Comparison of ENCODE assay signal across 8 cellular contexts in the genomic region with DNA sequence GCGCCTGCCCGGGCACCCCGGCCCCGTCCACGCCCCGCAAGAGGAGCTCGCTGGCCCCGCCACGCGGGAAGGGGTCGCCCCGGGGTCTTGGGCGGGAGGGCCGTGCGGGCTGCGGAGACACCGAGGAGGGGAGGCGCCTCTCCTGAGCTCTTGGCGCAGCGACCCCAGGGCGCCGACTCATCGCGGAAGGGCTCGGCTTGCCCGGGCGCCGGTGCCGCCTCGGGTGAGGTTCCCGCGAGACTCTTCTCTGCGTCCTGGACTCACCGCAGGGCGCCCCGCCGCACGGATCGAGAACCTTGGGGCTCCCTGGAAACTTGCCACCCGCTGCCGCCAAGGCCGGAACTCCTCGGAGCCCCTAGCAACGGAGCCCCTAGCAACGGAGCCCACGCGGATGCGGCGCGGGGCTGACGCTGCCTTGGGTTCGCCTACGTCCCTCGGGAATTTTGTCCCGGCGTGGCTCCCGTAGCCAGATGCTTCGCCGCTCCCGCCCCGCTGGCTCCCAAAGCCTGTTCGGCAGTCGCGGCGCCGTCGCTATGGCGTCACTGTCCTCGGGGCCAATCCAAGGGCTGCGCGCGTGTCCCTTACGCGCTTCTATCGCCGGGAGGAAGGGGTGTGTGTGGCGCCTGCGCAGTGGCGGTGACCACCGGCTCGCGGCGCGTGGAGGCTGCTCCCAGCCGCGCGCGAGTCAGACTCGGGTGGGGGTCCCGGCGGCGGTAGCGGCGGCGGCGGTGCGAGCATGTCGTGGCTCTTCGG. TPM values are rescaled to one million over a fixed set of nuclear protein-coding genes. Genes with fewer than 3 reads are reported as not detected.
DNase-seq lines count a peak whose midpoint lies in the region; ATAC-seq and TF ChIP-seq lines count a peak whose summit lies in the region.

ATAD3A (plus strand) TSS at position 630 of the 753 bp plus-strand sequence; CDS start at position 737, 107 bp downstream.

- H3K4me3 Mint-ChIP-seq in CD8-positive, alpha-beta memory T cell = peak within 1 kb of the TSS; percentile 88 to 98 (median 93)
- peak within 1 kb of the TSS; percentile 79 for H3K4me3 Mint-ChIP-seq in activated CD8-positive, alpha-beta T cell treated with anti-CD3 and anti-CD28 coated beads, Interleukin-2, amount 10 ng/mL, durations not matched to agents 7 days and 5 days

- peak within 1 kb of the TSS; percentile 93 for H3K27ac ChIP-seq in CD8-positive, alpha-beta memory T cell (ENCODE audit: low read depth, low read length)
- H3K27ac ChIP-seq in lower lobe of right lung = peak within 1 kb of the TSS; percentile 96

- peak within 1 kb of the TSS; percentile 88 for H3K4me3 ChIP-seq in CD8-positive, alpha-beta memory T cell (ENCODE audit: low read length)
- peak within 1 kb of the TSS; percentile 97 for H3K4me3 ChIP-seq in lower lobe of right lung

- intact Hi-C loops in lower lobe of right lung (cut with DNase I) = no loop called here

- TF ChIP-seq CTCF in GM20000 (IDR thresholded peaks at IDR 0.05; ENCODE audit: extremely low read depth, missing control alignments) (no peak), lower lobe of right lung (IDR thresholded peaks at IDR 0.05) (no peak)

- H3K27me3 Mint-ChIP-seq in CD8-positive, alpha-beta memory T cell = peaks cover 0 to 3% of the 10 kb centered on the region in 2 donors
- H3K27me3 Mint-ChIP-seq in activated CD8-positive, alpha-beta T cell treated with anti-CD3 and anti-CD28 coated beads, Interleukin-2, amount 10 ng/mL, durations not matched to agents 7 days and 5 days (ENCODE audit: low read depth) = no peaks in the 10 kb centered on the region

- no peaks in the 10 kb centered on the region for H3K27me3 ChIP-seq in CD8-positive, alpha-beta memory T cell (ENCODE audit: insufficient read depth, low read length, poor library complexity, severe bottlenecking)
- H3K27me3 ChIP-seq in lower lobe of right lung (ENCODE audit: low read depth) = no peaks in the 10 kb centered on the region

- H3K36me3 Mint-ChIP-seq in CD8-positive, alpha-beta memory T cell = peaks cover 0 to 12% (median 0%) of the 10 kb centered on the region in 3 donors
- H3K36me3 Mint-ChIP-seq in activated CD8-positive, alpha-beta T cell treated with anti-CD3 and anti-CD28 coated beads, Interleukin-2, amount 10 ng/mL, durations not matched to agents 7 days and 5 days (ENCODE audit: low read depth) = peaks cover 6% of the 10 kb centered on the region

- peak; percentile 92 to 96 (median 94) for DNase-seq in CD8-positive, alpha-beta memory T cell
- DNase-seq in GM20000 (ENCODE audit: low spot score) = peak; percentile 100
- peak; percentile 88 for DNase-seq in HS-5 (ENCODE audit: low read depth)
- DNase-seq in NK-92 (lab: John Stamatoyannopoulos, UW; ENCODE audit: unreplicated experiment) = peak; percentile 61
- DNase-seq in activated CD8-positive, alpha-beta T cell treated with anti-CD3 and anti-CD28 coated beads, Interleukin-2, amount 10 ng/mL, durations not matched to agents 7 days and 5 days = peak; percentile 97
- peak; percentile 99 for DNase-seq in ecto neural progenitor cell (ENCODE audit: low spot score)
- DNase-seq in lower lobe of right lung = peak; percentile 100
- DNase-seq in stimulated activated CD4-positive, alpha-beta T cell treated with anti-CD3 and anti-CD28 coated beads, TNF-alpha, amount 100 ng/mL, for 1 hour (ENCODE audit: low read depth in 3 of 3, low spot score in 1 of 3) = peak; percentile 86 to 89 (median 88)

- H3K36me3 ChIP-seq in CD8-positive, alpha-beta memory T cell (ENCODE audit: insufficient read depth, low read length) = no peaks in the 10 kb centered on the region
- H3K36me3 ChIP-seq in lower lobe of right lung = peaks cover 6% of the 10 kb centered on the region

- H3K9me3 Mint-ChIP-seq in CD8-positive, alpha-beta memory T cell = no peaks in the 10 kb centered on the region
- no peaks in the 10 kb centered on the region for H3K9me3 Mint-ChIP-seq in activated CD8-positive, alpha-beta T cell treated with anti-CD3 and anti-CD28 coated beads, Interleukin-2, amount 10 ng/mL, durations not matched to agents 7 days and 5 days (ENCODE audit: insufficient read depth)

- peaks cover 7% of the 10 kb centered on the region for H3K4me1 ChIP-seq in CD8-positive, alpha-beta memory T cell (ENCODE audit: insufficient read depth, low read length)
- H3K4me1 ChIP-seq in lower lobe of right lung = peaks cover 7% of the 10 kb centered on the region

- H3K9me3 ChIP-seq in CD8-positive, alpha-beta memory T cell (ENCODE audit: low read length) = no peaks in the 10 kb centered on the region
- H3K9me3 ChIP-seq in lower lobe of right lung = no peaks in the 10 kb centered on the region

- H3K4me1 Mint-ChIP-seq in CD8-positive, alpha-beta memory T cell = peaks cover 8 to 15% (median 11%) of the 10 kb centered on the region in 3 donors
- H3K4me1 Mint-ChIP-seq in activated CD8-positive, alpha-beta T cell treated with anti-CD3 and anti-CD28 coated beads, Interleukin-2, amount 10 ng/mL, durations not matched to agents 7 days and 5 days (ENCODE audit: low read depth) = peaks cover 17% of the 10 kb centered on the region

- CTCF ChIA-PET in CD8-positive, alpha-beta memory T cell (lab: Charles Lee) = no interaction called here
- CTCF ChIA-PET in activated CD8-positive, alpha-beta T cell treated with anti-CD3 and anti-CD28 coated beads, Interleukin-2, amount 10 ng/mL, durations not matched to agents 7 days and 5 days (lab: Charles Lee) = no interaction called here

- H3K27ac Mint-ChIP-seq in CD8-positive, alpha-beta memory T cell = peak within 1 kb of the TSS; percentile 84 to 96 (median 94)
- H3K27ac Mint-ChIP-seq in activated CD8-positive, alpha-beta T cell treated with anti-CD3 and anti-CD28 coated beads, Interleukin-2, amount 10 ng/mL, durations not matched to agents 7 days and 5 days = peak within 1 kb of the TSS; percentile 91

- ATAC-seq in activated CD8-positive, alpha-beta T cell treated with anti-CD3 and anti-CD28 coated beads, Interleukin-2, amount 10 ng/mL, durations not matched to agents 7 days and 5 days = peak; percentile 92
- peak; percentile 97 to 98 for ATAC-seq in lower lobe of right lung

- POLR2A ChIA-PET in CD8-positive, alpha-beta memory T cell (lab: Charles Lee) = interaction anchor here (0.5 to 1.0 kb wide), 2 partner anchors 12 to 105 kb away, joined by 3 to 5 read pairs; partner anchors contain the start of gene MRPL20
- POLR2A ChIA-PET in activated CD8-positive, alpha-beta T cell treated with anti-CD3 and anti-CD28 coated beads, Interleukin-2, amount 10 ng/mL, durations not matched to agents 7 days and 5 days (lab: Charles Lee) = interaction anchor here (0.5 kb wide), 1 partner anchor 104 kb away, joined by 3 read pairs; the partner anchor contains the start of gene MRPL20

RNA-seq across cellular contexts. Expression of gene ATAD3A, which starts in this region (rescaled TPM):
- 10 to 100 TPM; 97.4 to 98.7 TPM for total RNA-seq in CD8-positive, alpha-beta memory T cell
- polyA plus RNA-seq in CD8-positive, alpha-beta memory T cell = 16.0 TPM
- 10 to 100 TPM; 51.6 to 57.4 TPM for total RNA-seq in activated CD8-positive, alpha-beta T cell treated with anti-CD3 and anti-CD28 coated beads, Interleukin-2, amount 10 ng/mL, durations not matched to agents 7 days and 5 days
- 14.1 TPM for total RNA-seq in lower lobe of right lung

Comparison
In these comparisons a context has a peak if more than half of its experiments do, and no peak if none do; other contexts are left out.
1. Peak in every context shown above with its lines: DNase-seq, ATAC-seq, H3K4me3 ChIP-seq and H3K27ac ChIP-seq.